1 cellular context compared by ENCODE assay signal in the genomic region with DNA sequence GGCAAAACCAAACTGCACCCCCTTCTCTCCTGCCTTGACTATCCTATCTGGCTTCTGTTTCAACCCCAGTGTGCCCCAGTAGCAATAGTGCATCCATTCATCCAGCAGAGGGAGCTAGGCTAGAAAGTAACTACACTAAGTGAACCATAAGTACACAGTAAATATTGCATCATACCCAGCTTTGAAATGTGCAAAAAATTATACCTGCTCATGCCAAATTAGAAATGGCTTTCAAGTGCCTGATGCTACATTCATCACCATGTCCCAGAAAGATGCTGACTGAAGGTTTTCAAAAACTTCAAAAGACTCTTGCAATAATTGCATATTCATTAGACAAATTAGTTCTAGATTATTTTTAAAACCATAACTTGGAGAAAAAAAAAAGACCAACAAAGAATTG.
TF ChIP-seq lines count a peak whose summit lies in the region.

No MANE protein-coding gene starts in this region.

TF ChIP-seq in HEK293, 187 proteins besides CTCF, POLR2A, EP300 and RAD21 (continued from another document):
- TF ChIP-seq ZNF449 (tag by site-specific recombination; IDR thresholded peaks at IDR 0.05) (no peak), ZNF843 (tag by site-specific recombination; IDR thresholded peaks at IDR 0.05) (no peak), WT1 (tag by site-specific recombination; IDR thresholded peaks at IDR 0.05) (no peak), TSHZ1 (tag by site-specific recombination; IDR thresholded peaks at IDR 0.05; ENCODE audit: borderline replicate concordance) (no peak), ZBTB17 (tag by site-specific recombination; IDR thresholded peaks at IDR 0.05) (peak; percentile 28; the same call in 1 of the 2 replicates), ZNF658 (tag by site-specific recombination; IDR thresholded peaks at IDR 0.05) (no peak), OSR2 (tag by site-specific recombination; IDR thresholded peaks at IDR 0.05) (peak; percentile 64), ZFP69B (tag by site-specific recombination; IDR thresholded peaks at IDR 0.05) (0 out of 2 replicates have a peak, but pooled peaks have one; percentile 45), GLIS2 (tag by site-specific recombination; IDR thresholded peaks at IDR 0.05) (no peak), ZNF140 (tag by site-specific recombination; IDR thresholded peaks at IDR 0.05) (no peak), ZNF155 (tag by site-specific recombination; IDR thresholded peaks at IDR 0.05) (no peak), TCF7L2 (IDR thresholded peaks at IDR 0.05; ENCODE audit: borderline replicate concordance, low read depth, low read length) (peak; percentile 51; the same call in 1 of the 2 replicates), HOXA7 (CRISPR knock-in tag; IDR thresholded peaks at IDR 0.05; ENCODE audit: borderline replicate concordance) (no peak), ZNF426 (tag by site-specific recombination; IDR thresholded peaks at IDR 0.05) (no peak), ZNF558 (tag by site-specific recombination; IDR thresholded peaks at IDR 0.05) (peak; percentile 56; the same call in 1 of the 2 replicates), KLF16 (tag by site-specific recombination; IDR thresholded peaks at IDR 0.05) (no peak), SP7 (tag by site-specific recombination; IDR thresholded peaks at IDR 0.05) (0 out of 2 replicates have a peak, but pooled peaks have one; percentile 21), FEZF1 (tag by site-specific recombination; IDR thresholded peaks at IDR 0.05) (peak; percentile 62; the same call in 1 of the 2 replicates), ZNF274 (IDR thresholded peaks at IDR 0.05; ENCODE audit: low read length) (no peak), ZNF274 (tag by site-specific recombination; IDR thresholded peaks at IDR 0.05; ENCODE audit: borderline replicate concordance) (no peak), HOXC10 (CRISPR knock-in tag; IDR thresholded peaks at IDR 0.05) (no peak), ZNF404 (tag by site-specific recombination; IDR thresholded peaks at IDR 0.05) (no peak), ZNF621 (tag by site-specific recombination; IDR thresholded peaks at IDR 0.05) (no peak), ZNF837 (tag by site-specific recombination; IDR thresholded peaks at IDR 0.05) (no peak)
- TF ChIP-seq, protein P1, sequence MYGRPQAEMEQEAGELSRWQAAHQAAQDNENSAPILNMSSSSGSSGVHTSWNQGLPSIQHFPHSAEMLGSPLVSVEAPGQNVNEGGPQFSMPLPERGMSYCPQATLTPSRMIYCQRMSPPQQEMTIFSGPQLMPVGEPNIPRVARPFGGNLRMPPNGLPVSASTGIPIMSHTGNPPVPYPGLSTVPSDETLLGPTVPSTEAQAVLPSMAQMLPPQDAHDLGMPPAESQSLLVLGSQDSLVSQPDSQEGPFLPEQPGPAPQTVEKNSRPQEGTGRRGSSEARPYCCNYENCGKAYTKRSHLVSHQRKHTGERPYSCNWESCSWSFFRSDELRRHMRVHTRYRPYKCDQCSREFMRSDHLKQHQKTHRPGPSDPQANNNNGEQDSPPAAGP (tag by site-specific recombination; IDR thresholded peaks at IDR 0.05): no peak
- TF ChIP-seq, protein P2, sequence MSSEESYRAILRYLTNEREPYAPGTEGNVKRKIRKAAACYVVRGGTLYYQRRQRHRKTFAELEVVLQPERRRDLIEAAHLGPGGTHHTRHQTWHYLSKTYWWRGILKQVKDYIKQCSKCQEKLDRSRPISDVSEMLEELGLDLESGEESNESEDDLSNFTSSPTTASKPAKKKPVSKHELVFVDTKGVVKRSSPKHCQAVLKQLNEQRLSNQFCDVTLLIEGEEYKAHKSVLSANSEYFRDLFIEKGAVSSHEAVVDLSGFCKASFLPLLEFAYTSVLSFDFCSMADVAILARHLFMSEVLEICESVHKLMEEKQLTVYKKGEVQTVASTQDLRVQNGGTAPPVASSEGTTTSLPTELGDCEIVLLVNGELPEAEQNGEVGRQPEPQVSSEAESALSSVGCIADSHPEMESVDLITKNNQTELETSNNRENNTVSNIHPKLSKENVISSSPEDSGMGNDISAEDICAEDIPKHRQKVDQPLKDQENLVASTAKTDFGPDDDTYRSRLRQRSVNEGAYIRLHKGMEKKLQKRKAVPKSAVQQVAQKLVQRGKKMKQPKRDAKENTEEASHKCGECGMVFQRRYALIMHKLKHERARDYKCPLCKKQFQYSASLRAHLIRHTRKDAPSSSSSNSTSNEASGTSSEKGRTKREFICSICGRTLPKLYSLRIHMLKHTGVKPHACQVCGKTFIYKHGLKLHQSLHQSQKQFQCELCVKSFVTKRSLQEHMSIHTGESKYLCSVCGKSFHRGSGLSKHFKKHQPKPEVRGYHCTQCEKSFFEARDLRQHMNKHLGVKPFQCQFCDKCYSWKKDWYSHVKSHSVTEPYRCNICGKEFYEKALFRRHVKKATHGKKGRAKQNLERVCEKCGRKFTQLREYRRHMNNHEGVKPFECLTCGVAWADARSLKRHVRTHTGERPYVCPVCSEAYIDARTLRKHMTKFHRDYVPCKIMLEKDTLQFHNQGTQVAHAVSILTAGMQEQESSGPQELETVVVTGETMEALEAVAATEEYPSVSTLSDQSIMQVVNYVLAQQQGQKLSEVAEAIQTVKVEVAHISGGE (tag by site-specific recombination; conservative IDR thresholded peaks at IDR 0.05; ENCODE audit: low read depth): no peak
- TF ChIP-seq, protein P3, sequence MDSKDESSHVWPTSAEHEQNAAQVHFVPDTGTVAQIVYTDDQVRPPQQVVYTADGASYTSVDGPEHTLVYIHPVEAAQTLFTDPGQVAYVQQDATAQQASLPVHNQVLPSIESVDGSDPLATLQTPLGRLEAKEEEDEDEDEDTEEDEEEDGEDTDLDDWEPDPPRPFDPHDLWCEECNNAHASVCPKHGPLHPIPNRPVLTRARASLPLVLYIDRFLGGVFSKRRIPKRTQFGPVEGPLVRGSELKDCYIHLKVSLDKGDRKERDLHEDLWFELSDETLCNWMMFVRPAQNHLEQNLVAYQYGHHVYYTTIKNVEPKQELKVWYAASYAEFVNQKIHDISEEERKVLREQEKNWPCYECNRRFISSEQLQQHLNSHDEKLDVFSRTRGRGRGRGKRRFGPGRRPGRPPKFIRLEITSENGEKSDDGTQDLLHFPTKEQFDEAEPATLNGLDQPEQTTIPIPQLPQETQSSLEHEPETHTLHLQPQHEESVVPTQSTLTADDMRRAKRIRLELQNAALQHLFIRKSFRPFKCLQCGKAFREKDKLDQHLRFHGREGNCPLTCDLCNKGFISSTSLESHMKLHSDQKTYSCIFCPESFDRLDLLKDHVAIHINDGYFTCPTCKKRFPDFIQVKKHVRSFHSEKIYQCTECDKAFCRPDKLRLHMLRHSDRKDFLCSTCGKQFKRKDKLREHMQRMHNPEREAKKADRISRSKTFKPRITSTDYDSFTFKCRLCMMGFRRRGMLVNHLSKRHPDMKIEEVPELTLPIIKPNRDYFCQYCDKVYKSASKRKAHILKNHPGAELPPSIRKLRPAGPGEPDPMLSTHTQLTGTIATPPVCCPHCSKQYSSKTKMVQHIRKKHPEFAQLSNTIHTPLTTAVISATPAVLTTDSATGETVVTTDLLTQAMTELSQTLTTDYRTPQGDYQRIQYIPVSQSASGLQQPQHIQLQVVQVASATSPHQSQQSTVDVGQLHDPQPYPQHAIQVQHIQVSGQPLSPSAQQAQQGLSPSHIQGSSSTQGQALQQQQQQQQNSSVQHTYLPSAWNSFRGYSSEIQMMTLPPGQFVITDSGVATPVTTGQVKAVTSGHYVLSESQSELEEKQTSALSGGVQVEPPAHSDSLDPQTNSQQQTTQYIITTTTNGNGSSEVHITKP (tag by site-specific recombination; IDR thresholded peaks at IDR 0.05): no peak
